In genomic region chr7:64888901-64889685, GRCh38 we compare ENCODE assay signal across 1 cellular context.
TF ChIP-seq lines count a peak whose summit lies in the region.

No MANE protein-coding gene starts in this region.

TF ChIP-seq in HepG2, 621 proteins besides CTCF, POLR2A, EP300 and RAD21 (continued from another document):
- TF ChIP-seq ZNF230 (CRISPR knock-in tag; IDR thresholded peaks at IDR 0.05) = 0 out of 2 replicates have a peak, but pooled peaks have one; percentile 31
- TF ChIP-seq ZNF292 (CRISPR knock-in tag; IDR thresholded peaks at IDR 0.05; ENCODE audit: borderline replicate concordance, low read depth) = peak; percentile 37; the same call in 1 of the 2 replicates
- peak; percentile 27 for TF ChIP-seq ZFY (CRISPR knock-in tag; IDR thresholded peaks at IDR 0.05)
- no peak for TF ChIP-seq KLF15 (CRISPR knock-in tag; IDR thresholded peaks at IDR 0.05; ENCODE audit: borderline replicate concordance)
- TF ChIP-seq ZNF672 (CRISPR knock-in tag; IDR thresholded peaks at IDR 0.05) = no peak
- TF ChIP-seq ZNF687 (CRISPR knock-in tag; IDR thresholded peaks at IDR 0.05) = peak; percentile 18
- peak; percentile 45; the same call in 1 of the 2 replicates for TF ChIP-seq MYC (CRISPR knock-in tag; IDR thresholded peaks at IDR 0.05; ENCODE audit: borderline replicate concordance)
- TF ChIP-seq SRSF4 (IDR thresholded peaks at IDR 0.05; ENCODE audit: low read depth, low read length, poor library complexity, severe bottlenecking) = no peak
- TF ChIP-seq ZNF558 (CRISPR knock-in tag; IDR thresholded peaks at IDR 0.05; ENCODE audit: borderline replicate concordance) = 0 out of 2 replicates have a peak, but pooled peaks have one; percentile 20
